ENCODE assay signal across 9 cellular contexts in genomic region chrX:25020391-25021131, GRCh38. TPM values are rescaled to one million over a fixed set of nuclear protein-coding genes. Genes with fewer than 3 reads are reported as not detected.
A peak's percentile ranks its signal among the peaks of the same experiment; 100 is the strongest.
DNase-seq lines count a peak whose midpoint lies in the region; ATAC-seq and TF ChIP-seq lines count a peak whose summit lies in the region.
"Had no signal": no experiment of that assay in that cellular context is flagged by ENCODE, and none has a peak within 500 bp of the region (broad histone marks: within the 10 kb centered on the region; RNA-seq: fewer than 3 reads in every experiment).

No MANE protein-coding gene starts in this region.

- H3K4me3 ChIP-seq in HFF-Myc (replicated peaks; ENCODE audit: low read depth, low read length) = no peak overlapping the region
- no peak overlapping the region for H3K4me3 ChIP-seq in PC-3 (ENCODE audit: low read length)
- H3K4me3 ChIP-seq in ovary = peak overlapping the region; percentile 22
- H3K4me3 ChIP-seq: BLaER1 treated with 17β-estradiol and CSF1 and Interleukin-3, amounts not matched to agents 10 nM and 100 nM had no signal

- H3K27ac ChIP-seq in PC-3 (ENCODE audit: low read length) (no peak overlapping the region), ovary (no peak overlapping the region)
- H3K27ac ChIP-seq: BLaER1 treated with 17β-estradiol and CSF1 and Interleukin-3, amounts not matched to agents 10 nM and 100 nM had no signal

- no peaks in the 10 kb centered on the region for H3K4me1 ChIP-seq in PC-3 (ENCODE audit: insufficient read depth, low read length)
- H3K4me1 ChIP-seq in ovary (ENCODE audit: insufficient read depth) = no peaks in the 10 kb centered on the region
- H3K4me1 ChIP-seq: BLaER1 treated with 17β-estradiol and CSF1 and Interleukin-3, amounts not matched to agents 10 nM and 100 nM had no signal

- DNase-seq in NCI-H146 (lab: John Stamatoyannopoulos, UW) = peak; percentile 56
- DNase-seq in NCI-H146 treated with DMSO at 0.1 percent for 48 hours (lab: John Stamatoyannopoulos, UW; ENCODE audit: unreplicated experiment) = no peak
- no peak for DNase-seq in HFF-Myc (ENCODE audit: extremely low read depth, low read depth)
- no peak for DNase-seq in PC-3
- DNase-seq in effector CD8-positive, alpha-beta T cell (lab: John Stamatoyannopoulos, UW) = peak; percentile 0
- peak; percentile 50 to 76 (median 66) for DNase-seq in ovary
- no peak for DNase-seq in activated T-helper 2 cell treated with anti-CD3 and anti-CD28 coated beads, Interferon-gamma antibody, Interleukin-2, Interleukin-4, amounts not matched to agents 10 μg/mL and 5 μg/mL and 100 μg/mL, durations not matched to agents 14 hours and 24 hours and 36 hours (ENCODE audit: low spot score)
- no peak for DNase-seq in pons (ENCODE audit: low spot score)

- H3K9me3 ChIP-seq in PC-3 (ENCODE audit: low read length) = no peaks in the 10 kb centered on the region
- H3K9me3 ChIP-seq in ovary = no peaks in the 10 kb centered on the region

- no peak overlapping the region for H3K9ac ChIP-seq in PC-3 (ENCODE audit: low read length)
- H3K9ac ChIP-seq: BLaER1 treated with 17β-estradiol and CSF1 and Interleukin-3, amounts not matched to agents 10 nM and 100 nM had no signal

- H3K9me2 ChIP-seq in PC-3 (replicated peaks; ENCODE audit: low read length) = no peaks in the 10 kb centered on the region

- no peak overlapping the region for H3K27ac Mint-ChIP-seq in activated T-helper 2 cell treated with anti-CD3 and anti-CD28 coated beads, Interferon-gamma antibody, Interleukin-2, Interleukin-4, amounts not matched to agents 10 μg/mL and 5 μg/mL and 100 μg/mL, durations not matched to agents 14 hours and 24 hours and 36 hours

- H4K20me1 ChIP-seq in PC-3 (ENCODE audit: low read length) = no peaks in the 10 kb centered on the region

- H3F3A ChIP-seq in PC-3 (ENCODE audit: low read length, unreplicated experiment) = no peaks in the 10 kb centered on the region

- no peak overlapping the region for H3K4me2 ChIP-seq in PC-3 (ENCODE audit: low read length)
- H3K4me2 ChIP-seq: BLaER1 treated with 17β-estradiol and CSF1 and Interleukin-3, amounts not matched to agents 10 nM and 100 nM had no signal

- H3K9me3 Mint-ChIP-seq in activated T-helper 2 cell treated with anti-CD3 and anti-CD28 coated beads, Interferon-gamma antibody, Interleukin-2, Interleukin-4, amounts not matched to agents 10 μg/mL and 5 μg/mL and 100 μg/mL, durations not matched to agents 14 hours and 24 hours and 36 hours = no peaks in the 10 kb centered on the region

- H3K27me3 Mint-ChIP-seq in activated T-helper 2 cell treated with anti-CD3 and anti-CD28 coated beads, Interferon-gamma antibody, Interleukin-2, Interleukin-4, amounts not matched to agents 10 μg/mL and 5 μg/mL and 100 μg/mL, durations not matched to agents 14 hours and 24 hours and 36 hours (ENCODE audit: low read depth) = peaks cover 69% of the 10 kb centered on the region

- no peaks in the 10 kb centered on the region for H3K36me3 Mint-ChIP-seq in activated T-helper 2 cell treated with anti-CD3 and anti-CD28 coated beads, Interferon-gamma antibody, Interleukin-2, Interleukin-4, amounts not matched to agents 10 μg/mL and 5 μg/mL and 100 μg/mL, durations not matched to agents 14 hours and 24 hours and 36 hours (ENCODE audit: low read depth)

- TF ChIP-seq CTCF in HFF-Myc (IDR thresholded peaks at IDR 0.05; ENCODE audit: low read depth, low read length, missing control alignments) (peak; percentile 61), PC-3 (conservative IDR thresholded peaks at IDR 0.05; ENCODE audit: low read depth, low read length) (peak; percentile 43), ovary (IDR thresholded peaks at IDR 0.05) (peak; percentile 34 to 65 (median 52))

- H3K4me3 Mint-ChIP-seq in activated T-helper 2 cell treated with anti-CD3 and anti-CD28 coated beads, Interferon-gamma antibody, Interleukin-2, Interleukin-4, amounts not matched to agents 10 μg/mL and 5 μg/mL and 100 μg/mL, durations not matched to agents 14 hours and 24 hours and 36 hours (ENCODE audit: low read depth) = no peak overlapping the region

- H3K4me1 Mint-ChIP-seq in activated T-helper 2 cell treated with anti-CD3 and anti-CD28 coated beads, Interferon-gamma antibody, Interleukin-2, Interleukin-4, amounts not matched to agents 10 μg/mL and 5 μg/mL and 100 μg/mL, durations not matched to agents 14 hours and 24 hours and 36 hours (ENCODE audit: low read depth) = peaks cover 7% of the 10 kb centered on the region

- CTCF ChIA-PET in PC-3 (lab: Charles Lee) = no interaction called here

- TF ChIP-seq EP300 in ovary (IDR thresholded peaks at IDR 0.05) = no peak

- no peaks in the 10 kb centered on the region for H3K36me3 ChIP-seq in PC-3 (ENCODE audit: low read depth, low read length)
- H3K36me3 ChIP-seq in ovary = no peaks in the 10 kb centered on the region
- H3K36me3 ChIP-seq: BLaER1 treated with 17β-estradiol and CSF1 and Interleukin-3, amounts not matched to agents 10 nM and 100 nM had no signal

- intact Hi-C loops in PC-3 (cut with micrococcal nuclease) = no loop called here
- intact Hi-C loops in ovary (cut with DNase I) = loop anchor here in 1 of 4 donors (5.0 kb wide), 1 partner anchor 122 kb away; no protein-coding TSS in a partner anchor
- intact Hi-C loops in activated T-helper 2 cell treated with anti-CD3 and anti-CD28 coated beads, Interferon-gamma antibody, Interleukin-2, Interleukin-4, amounts not matched to agents 10 μg/mL and 5 μg/mL and 100 μg/mL, durations not matched to agents 14 hours and 24 hours and 36 hours (cut with micrococcal nuclease) = loop anchor here (2.0 kb wide), 1 partner anchor 124 kb away; no protein-coding TSS in a partner anchor

- 16 to 26% (median 21%) methylated on average over 45 to 48 of the region's 48 CpGs for WGBS in ovary, 3 donors

- H2AFZ ChIP-seq in PC-3 (ENCODE audit: low read length) = no peak overlapping the region

- no peak for ATAC-seq in PC-3

- POLR2A ChIA-PET in PC-3 (lab: Charles Lee; ENCODE audit: unreplicated experiment) = no interaction called here

- BruUV-seq in PC-3 (replicated peaks; lab: Mats Ljungman, UMichigan) = no TSS peak

- no peak for TF ChIP-seq POLR2A in ovary (IDR thresholded peaks at IDR 0.05)

- peaks cover 47% of the 10 kb centered on the region for H3K27me3 ChIP-seq in PC-3 (ENCODE audit: low read length)
- H3K27me3 ChIP-seq in ovary = no peaks in the 10 kb centered on the region

- no peaks in the 10 kb centered on the region for H3K79me2 ChIP-seq in PC-3 (ENCODE audit: low read length)

RNA-seq across cellular contexts. Expression of gene ARX, which starts 4.8 kb away (rescaled TPM):
- total RNA-seq in PC-3 (2014; rRNA removed) (not detected in 2 replicates), ovary (100 to 1,000 TPM in 3 of 7 donors, 10 to 100 TPM in 4; 23.9 to 152 (median 91.5) TPM)
- polyA plus RNA-seq in ovary = 10 to 100 TPM; 21.8 to 78.0 TPM
- total RNA-seq in activated T-helper 2 cell treated with anti-CD3 and anti-CD28 coated beads, Interferon-gamma antibody, Interleukin-2, Interleukin-4, amounts not matched to agents 10 μg/mL and 5 μg/mL and 100 μg/mL, durations not matched to agents 14 hours and 24 hours and 36 hours = not detected in 2 replicates

Comparison
In these comparisons a context has a peak if more than half of its experiments do, and no peak if none do; other contexts are left out.
1. DNase-seq: peak in NCI-H146 (single experiment), effector CD8-positive, alpha-beta T cell (single experiment) and ovary (5 of 5); none in NCI-H146 treated with DMSO at 0.1 percent for 48 hours (single experiment), HFF-Myc (single experiment), PC-3 (single experiment), activated T-helper 2 cell treated with anti-CD3 and anti-CD28 coated beads, Interferon-gamma antibody, Interleukin-2, Interleukin-4, amounts not matched to agents 10 μg/mL and 5 μg/mL and 100 μg/mL, durations not matched to agents 14 hours and 24 hours and 36 hours (single experiment) and pons (single experiment).
2. RNA of gene ARX, which starts 4.8 kb away (total RNA-seq): 23.9 to 152 TPM in ovary; not detected in PC-3 and not detected in activated T-helper 2 cell treated with anti-CD3 and anti-CD28 coated beads, Interferon-gamma antibody, Interleukin-2, Interleukin-4, amounts not matched to agents 10 μg/mL and 5 μg/mL and 100 μg/mL, durations not matched to agents 14 hours and 24 hours and 36 hours; every median in the first group is over 10 times any median in the second.
3. Peak in every context shown above with its lines, with median percentiles within 50 percentile points of each other: CTCF ChIP-seq.